ENCODE assay signal across 22 cellular contexts in the genomic region with DNA sequence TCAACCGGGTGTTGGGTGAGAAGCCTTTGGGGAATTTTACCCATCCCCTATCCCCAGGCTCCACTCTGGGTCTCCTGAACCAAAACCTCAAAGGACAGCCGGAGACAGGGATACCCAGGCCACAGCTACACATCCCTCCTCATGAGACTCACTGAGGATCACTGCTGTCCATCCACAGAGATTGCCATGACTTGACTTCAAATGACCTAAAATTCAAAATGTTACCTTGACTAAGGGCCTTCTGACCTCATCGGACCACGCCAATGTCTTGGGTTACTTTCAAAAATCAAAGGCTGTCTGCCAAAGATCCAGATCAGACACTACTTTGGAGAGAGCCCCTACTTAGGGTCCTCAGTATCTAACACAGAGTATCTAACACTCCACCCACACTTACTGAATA.
"Had no signal": no experiment of that assay in that cellular context is flagged by ENCODE, and none has a peak within 500 bp of the region (broad histone marks: within the 10 kb centered on the region; RNA-seq: fewer than 3 reads in every experiment).

No MANE protein-coding gene starts in this region.

- H3K27ac Mint-ChIP-seq: activated CD4-positive, alpha-beta T cell treated with anti-CD3 and anti-CD28 coated beads, Interleukin-2, amount 10 ng/mL, durations not matched to agents 24 days and 14 days; activated CD8-positive, alpha-beta T cell treated with anti-CD3 and anti-CD28 coated beads, Interleukin-2, amount 10 ng/mL, durations not matched to agents 7 days and 5 days; activated T-cell treated with anti-CD3 and anti-CD28 coated beads, Interleukin-2, amount 50 U/mL, for 24 hours; activated T-helper 2 cell treated with anti-CD3 and anti-CD28 coated beads, Interferon-gamma antibody, Interleukin-2, Interleukin-4, amounts not matched to agents 10 μg/mL and 5 μg/mL and 100 μg/mL, durations not matched to agents 14 hours and 24 hours and 36 hours had no signal

- H3K9me3 Mint-ChIP-seq: activated T-helper 2 cell treated with anti-CD3 and anti-CD28 coated beads, Interferon-gamma antibody, Interleukin-2, Interleukin-4, amounts not matched to agents 10 μg/mL and 5 μg/mL and 100 μg/mL, durations not matched to agents 14 hours and 24 hours and 36 hours; naive B cell had no signal

- DNase-seq: activated CD4-positive, alpha-beta T cell treated with anti-CD3 and anti-CD28 coated beads, Interleukin-2, amount 10 ng/mL, durations not matched to agents 24 days and 14 days; activated CD8-positive, alpha-beta T cell treated with anti-CD3 and anti-CD28 coated beads, Interleukin-2, amount 10 ng/mL, durations not matched to agents 7 days and 5 days; activated naive CD4-positive, alpha-beta T cell treated with anti-CD3 and anti-CD28 coated beads, Interleukin-2, amount 50 U/mL, for 16 hours; activated T-cell treated with anti-CD3 and anti-CD28 coated beads, Interleukin-2, amount 50 U/mL, for 24 hours; dermis blood vessel endothelial cell; foreskin melanocyte; glutamatergic neuron; naive B cell; pancreas; stimulated activated CD4-positive, alpha-beta T cell treated with anti-CD3 and anti-CD28 coated beads, Interleukin-12 subunit alpha, Interleukin-12 subunit beta, amount 100 ng/mL, for 4 hours; stimulated activated CD4-positive, alpha-beta T cell treated with anti-CD3 and anti-CD28 coated beads, Interleukin-1b, Interleukin-23, amount 100 ng/mL, for 48 hours; stimulated activated CD8-positive, alpha-beta memory T cell treated with anti-CD3 and anti-CD28 coated beads, Interleukin-4, amount 100 ng/mL, for 48 hours; stimulated activated naive CD4-positive, alpha-beta T cell; T1000; upper lobe of left lung had no signal

- H3K4me1 ChIP-seq: breast epithelium had no signal

- H3K9me3 ChIP-seq: ascending aorta, breast epithelium, neutrophil, pancreas, suprapubic skin, upper lobe of left lung had no signal

- H3K36me3 ChIP-seq: breast epithelium, neutrophil, pancreas had no signal

- FAIRE-seq: keratinocyte, pancreas had no signal

- ATAC-seq: activated CD8-positive, alpha-beta T cell treated with anti-CD3 and anti-CD28 coated beads, Interleukin-2, amount 10 ng/mL, durations not matched to agents 7 days and 5 days; left lobe of liver; pancreas had no signal

- H3K4me3 ChIP-seq: ascending aorta, breast epithelium, pancreas, suprapubic skin, upper lobe of left lung had no signal

- H3K36me3 Mint-ChIP-seq: naive B cell had no signal

- H3K27me3 Mint-ChIP-seq: activated T-cell treated with anti-CD3 and anti-CD28 coated beads, Interleukin-2, amount 50 U/mL, for 24 hours had no signal

- H3K27me3 ChIP-seq: ascending aorta, breast epithelium, pancreas, suprapubic skin, upper lobe of left lung had no signal

- H3K27ac ChIP-seq: breast epithelium, neutrophil, suprapubic skin had no signal

- H3K4me3 Mint-ChIP-seq: activated CD4-positive, alpha-beta T cell treated with anti-CD3 and anti-CD28 coated beads, Interleukin-2, amount 10 ng/mL, durations not matched to agents 24 days and 14 days; activated CD8-positive, alpha-beta T cell treated with anti-CD3 and anti-CD28 coated beads, Interleukin-2, amount 10 ng/mL, durations not matched to agents 7 days and 5 days; activated T-cell treated with anti-CD3 and anti-CD28 coated beads, Interleukin-2, amount 50 U/mL, for 24 hours; naive B cell had no signal
